ENCODE assay signal across 17 cellular contexts in genomic region chr12:131226345-131227265, GRCh38.
"Had no signal": no experiment of that assay in that cellular context is flagged by ENCODE, and none has a peak within 500 bp of the region (broad histone marks: within the 10 kb centered on the region; RNA-seq: fewer than 3 reads in every experiment).

No MANE protein-coding gene starts in this region.

- H3K36me3 Mint-ChIP-seq: activated naive CD4-positive, alpha-beta T cell treated with anti-CD3 and anti-CD28 coated beads, Interleukin-2, amount 10 ng/mL, durations not matched to agents 7 days and 5 days; stimulated activated memory B cell treated with anti-CD40 and anti-IgM and Interleukin-4, amounts not matched to agents 10 μg/mL and 1 μg/mL and 100 μg/mL, for 72 hours had no signal

- H3K27ac ChIP-seq: brain microvascular endothelial cell, colonic mucosa, left ventricle myocardium inferior, neutrophil, parathyroid adenoma, thoracic aorta had no signal

- H3K9me3 ChIP-seq: colonic mucosa, left ventricle myocardium inferior, neutrophil, thoracic aorta, upper lobe of left lung had no signal

- H3K9me3 Mint-ChIP-seq: activated CD4-positive, alpha-beta T cell treated with anti-CD3 and anti-CD28 coated beads, Interleukin-2, amount 10 ng/mL, durations not matched to agents 7 days and 5 days; activated naive CD4-positive, alpha-beta T cell treated with anti-CD3 and anti-CD28 coated beads, Interleukin-2, amount 10 ng/mL, durations not matched to agents 7 days and 5 days; activated T-cell treated with anti-CD3 and anti-CD28 coated beads, Interleukin-2, amount 50 U/mL, for 24 hours had no signal

- H3K79me2 ChIP-seq: parathyroid adenoma had no signal

- H3K4me3 ChIP-seq: colonic mucosa, left ventricle myocardium inferior, thoracic aorta, upper lobe of left lung had no signal

- H3K27me3 ChIP-seq: brain microvascular endothelial cell, colonic mucosa had no signal

- ATAC-seq: activated CD8-positive, alpha-beta T cell treated with anti-CD3 and anti-CD28 coated beads, Interleukin-2, amount 10 ng/mL, durations not matched to agents 7 days and 5 days; sciatic nerve; stimulated activated memory B cell treated with anti-CD40 and anti-IgM and Interleukin-4, amounts not matched to agents 10 μg/mL and 1 μg/mL and 100 μg/mL, for 72 hours had no signal

- H3K27ac Mint-ChIP-seq: activated CD4-positive, alpha-beta T cell treated with anti-CD3 and anti-CD28 coated beads, Interleukin-2, amount 10 ng/mL, durations not matched to agents 7 days and 5 days; activated CD8-positive, alpha-beta T cell treated with anti-CD3 and anti-CD28 coated beads, Interleukin-2, amount 10 ng/mL, durations not matched to agents 7 days and 5 days; activated naive CD4-positive, alpha-beta T cell treated with anti-CD3 and anti-CD28 coated beads, Interleukin-2, amount 10 ng/mL, durations not matched to agents 7 days and 5 days; activated T-cell treated with anti-CD3 and anti-CD28 coated beads, Interleukin-2, amount 50 U/mL, for 24 hours; stimulated activated memory B cell treated with anti-CD40 and anti-IgM and Interleukin-4, amounts not matched to agents 10 μg/mL and 1 μg/mL and 100 μg/mL, for 72 hours had no signal

- H2AFZ ChIP-seq: parathyroid adenoma had no signal

- DNase-seq: activated CD4-positive, alpha-beta T cell treated with anti-CD3 and anti-CD28 coated beads, Interleukin-2, amount 10 ng/mL, durations not matched to agents 7 days and 5 days; activated CD8-positive, alpha-beta T cell treated with anti-CD3 and anti-CD28 coated beads, Interleukin-2, amount 10 ng/mL, durations not matched to agents 7 days and 5 days; activated naive CD4-positive, alpha-beta T cell treated with anti-CD3 and anti-CD28 coated beads, Interleukin-2, amount 10 ng/mL, durations not matched to agents 7 days and 5 days; activated T-cell treated with anti-CD3 and anti-CD28 coated beads, Interleukin-2, amount 50 U/mL, for 24 hours; brain microvascular endothelial cell; central memory CD4-positive, alpha-beta T cell; colonic mucosa; hypothalamus; left ventricle myocardium inferior; stimulated activated CD4-positive, alpha-beta T cell treated with anti-CD3 and anti-CD28 coated beads, Interleukin-4, amount 100 ng/mL, for 4 hours; T-helper 9 cell; upper lobe of left lung had no signal

- H3K4me3 Mint-ChIP-seq: activated CD4-positive, alpha-beta T cell treated with anti-CD3 and anti-CD28 coated beads, Interleukin-2, amount 10 ng/mL, durations not matched to agents 7 days and 5 days; activated CD8-positive, alpha-beta T cell treated with anti-CD3 and anti-CD28 coated beads, Interleukin-2, amount 10 ng/mL, durations not matched to agents 7 days and 5 days; activated naive CD4-positive, alpha-beta T cell treated with anti-CD3 and anti-CD28 coated beads, Interleukin-2, amount 10 ng/mL, durations not matched to agents 7 days and 5 days; activated T-cell treated with anti-CD3 and anti-CD28 coated beads, Interleukin-2, amount 50 U/mL, for 24 hours; stimulated activated memory B cell treated with anti-CD40 and anti-IgM and Interleukin-4, amounts not matched to agents 10 μg/mL and 1 μg/mL and 100 μg/mL, for 72 hours had no signal

- H3K36me3 ChIP-seq: brain microvascular endothelial cell, colonic mucosa, left ventricle myocardium inferior, neutrophil, thoracic aorta, upper lobe of left lung had no signal

- H3K9ac ChIP-seq: parathyroid adenoma had no signal

- H3K4me1 ChIP-seq: colonic mucosa had no signal
